Comparison of ENCODE assay signal across 8 cellular contexts in genomic region chr7:149239345-149240143, GRCh38.
DNase-seq lines count a peak whose midpoint lies in the region; ATAC-seq and TF ChIP-seq lines count a peak whose summit lies in the region.

ZNF212 (plus strand) TSS chr7:149239651; CDS start chr7:149239779, 128 bp downstream.

- peak; percentile 100 for ATAC-seq in stimulated activated naive CD8-positive, alpha-beta T cell treated with anti-CD3 and anti-CD28 coated beads, Interleukin-15, amount 100 ng/mL, for 72 hours

- H3K27me3 Mint-ChIP-seq in nephron progenitor cell (ENCODE audit: low read depth, poor library complexity): peaks cover 41% of the 10 kb centered on the region
- peaks cover 7% of the 10 kb centered on the region for H3K27me3 Mint-ChIP-seq in stimulated activated naive CD8-positive, alpha-beta T cell treated with anti-CD3 and anti-CD28 coated beads, Interleukin-15, amount 100 ng/mL, for 72 hours

- DNase-seq in ELF-1 (ENCODE audit: low read depth, low spot score) (peak; percentile 96), GOT3 (lab: John Stamatoyannopoulos, UW) (peak; percentile 55), LNCaP clone FGC (ENCODE audit: low read depth) (peak; percentile 70), RPMI8226 (peak; percentile 96), fibroblast of pulmonary artery (ENCODE audit: low read depth) (peak; percentile 84), nephron progenitor cell (peak; percentile 92)
- peak; percentile 79 to 86 for DNase-seq in activated T-helper 1 cell treated with anti-CD3 and anti-CD28 coated beads, Interleukin-2, amount 50 U/mL, for 16 hours (ENCODE audit: low read depth in 1 of 2, low spot score in 1 of 2)
- peak; percentile 87 to 91 for DNase-seq in stimulated activated naive CD8-positive, alpha-beta T cell treated with anti-CD3 and anti-CD28 coated beads, Interleukin-15, amount 100 ng/mL, for 72 hours

- H3K9me3 Mint-ChIP-seq in nephron progenitor cell: peaks cover 23% of the 10 kb centered on the region
- H3K9me3 Mint-ChIP-seq in stimulated activated naive CD8-positive, alpha-beta T cell treated with anti-CD3 and anti-CD28 coated beads, Interleukin-15, amount 100 ng/mL, for 72 hours: peaks cover 5 to 8% of the 10 kb centered on the region in 2 donors

- peak within 1 kb of the TSS; percentile 99 for H3K4me3 Mint-ChIP-seq in nephron progenitor cell
- H3K4me3 Mint-ChIP-seq in stimulated activated naive CD8-positive, alpha-beta T cell treated with anti-CD3 and anti-CD28 coated beads, Interleukin-15, amount 100 ng/mL, for 72 hours: peak within 1 kb of the TSS; percentile 93 to 95

- peak; percentile 98 for TF ChIP-seq CTCF in LNCaP clone FGC (IDR thresholded peaks at IDR 0.05; ENCODE audit: control insufficient read depth, extremely low read depth, insufficient read depth)
- peak; percentile 82 for TF ChIP-seq CTCF in fibroblast of pulmonary artery (IDR thresholded peaks at IDR 0.05; ENCODE audit: low read length, missing control alignments)
- TF ChIP-seq CTCF in nephron progenitor cell (IDR thresholded peaks at IDR 0.05): peak; percentile 66

- peaks cover 33% of the 10 kb centered on the region for H3K36me3 Mint-ChIP-seq in nephron progenitor cell (ENCODE audit: low read depth)

- H3K27ac Mint-ChIP-seq in nephron progenitor cell: peak within 1 kb of the TSS; percentile 95
- H3K27ac Mint-ChIP-seq in stimulated activated naive CD8-positive, alpha-beta T cell treated with anti-CD3 and anti-CD28 coated beads, Interleukin-15, amount 100 ng/mL, for 72 hours: peak within 1 kb of the TSS; percentile 90 to 98

- H3K4me3 ChIP-seq in LNCaP clone FGC (ENCODE audit: low read depth, low read length) (peak within 1 kb of the TSS; percentile 100), fibroblast of pulmonary artery (replicated peaks; ENCODE audit: low read depth, low read length) (peak within 1 kb of the TSS; percentile 98)

- H3K4me1 Mint-ChIP-seq in nephron progenitor cell: peaks cover 12% of the 10 kb centered on the region
- peaks cover 37% of the 10 kb centered on the region for H3K4me1 Mint-ChIP-seq in stimulated activated naive CD8-positive, alpha-beta T cell treated with anti-CD3 and anti-CD28 coated beads, Interleukin-15, amount 100 ng/mL, for 72 hours

Comparison
In these comparisons a context has a peak if more than half of its experiments do, and no peak if none do; other contexts are left out.
1. Peak in every context shown above with its lines: DNase-seq, ATAC-seq and H3K4me3 ChIP-seq.